10 cellular contexts compared by ENCODE assay signal in genomic region chr5:100889165-100889564, GRCh38. TPM values are rescaled to one million over a fixed set of nuclear protein-coding genes. Genes with fewer than 3 reads are reported as not detected.
A peak's percentile ranks its signal among the peaks of the same experiment; 100 is the strongest.
DNase-seq lines count a peak whose midpoint lies in the region; ATAC-seq lines count a peak whose summit lies in the region.
"Had no signal": no experiment of that assay in that cellular context is flagged by ENCODE, and none has a peak within 500 bp of the region (broad histone marks: within the 10 kb centered on the region; RNA-seq: fewer than 3 reads in every experiment).

No MANE protein-coding gene starts in this region.

- H3K9me3 Mint-ChIP-seq in activated T-cell treated with anti-CD3 and anti-CD28 coated beads, Interleukin-2, amount 50 U/mL, for 4 hours, result no peaks in the 10 kb centered on the region
- H3K9me3 Mint-ChIP-seq in T-cell, result peaks cover 0 to under 1% (median 0%) of the 10 kb centered on the region in 3 donors
- peaks cover 3% of the 10 kb centered on the region for H3K9me3 Mint-ChIP-seq in stimulated activated naive CD8-positive, alpha-beta T cell treated with anti-CD3 and anti-CD28 coated beads, Interleukin-15, Interleukin-2, amounts not matched to agents 100 ng/mL and 50 ng/mL, for 24 hours

- peak overlapping the region; percentile 62 for H3K4me3 Mint-ChIP-seq in activated T-cell treated with anti-CD3 and anti-CD28 coated beads, Interleukin-2, amount 50 U/mL, for 4 hours
- H3K4me3 Mint-ChIP-seq in T-cell, result peak overlapping the region; percentile 64 to 70 (median 68)
- peak overlapping the region; percentile 72 for H3K4me3 Mint-ChIP-seq in stimulated activated naive CD8-positive, alpha-beta T cell treated with anti-CD3 and anti-CD28 coated beads, Interleukin-15, Interleukin-2, amounts not matched to agents 100 ng/mL and 50 ng/mL, for 24 hours

- peaks cover 19% of the 10 kb centered on the region for H3K36me3 Mint-ChIP-seq in activated T-cell treated with anti-CD3 and anti-CD28 coated beads, Interleukin-2, amount 50 U/mL, for 4 hours (ENCODE audit: insufficient read depth)
- peaks cover 24% of the 10 kb centered on the region for H3K36me3 Mint-ChIP-seq in T-cell
- peaks cover 61% of the 10 kb centered on the region for H3K36me3 Mint-ChIP-seq in stimulated activated naive CD8-positive, alpha-beta T cell treated with anti-CD3 and anti-CD28 coated beads, Interleukin-15, Interleukin-2, amounts not matched to agents 100 ng/mL and 50 ng/mL, for 24 hours (ENCODE audit: low read depth)

- POLR2A ChIA-PET in T-cell (lab: Charles Lee), result interaction anchor here in 1 of 2 donors (4.8 kb wide), 1 partner anchor 13 kb away, joined by 56 read pairs; the partner anchor contains the start of gene ST8SIA4

- DNase-seq in activated T-cell treated with anti-CD3 and anti-CD28 coated beads, Interleukin-2, amount 50 U/mL, for 4 hours, result no peak
- DNase-seq in activated T-cell treated with anti-CD3 and anti-CD28 coated beads for 4 hours (no peak), T-cell (peak in 3 of 34 experiments; percentile 5 to 12 (median 8)), NOMO-1 treated with DMSO at 0.1 percent for 48 hours (lab: John Stamatoyannopoulos, UW; ENCODE audit: unreplicated experiment) (no peak), NCI-H82 treated with DMSO at 0.1 percent for 48 hours (lab: John Stamatoyannopoulos, UW; ENCODE audit: unreplicated experiment) (no peak)
- DNase-seq in stimulated activated CD4-positive, alpha-beta T cell treated with anti-CD3 and anti-CD28 coated beads, Interleukin-15, amount 100 ng/mL, for 24 hours, result no peak
- DNase-seq: NCI-H2107; stimulated activated CD8-positive, alpha-beta memory T cell treated with anti-CD3 and anti-CD28 coated beads, Interleukin-4, amount 100 ng/mL, for 48 hours had no signal

- peak; percentile 58 to 69 for ATAC-seq in activated T-cell treated with anti-CD3 and anti-CD28 coated beads, Interleukin-2, amount 50 U/mL, for 4 hours
- ATAC-seq in HG02981 (IDR thresholded peaks at IDR 0.05; ENCODE audit: unreplicated experiment) (peak; percentile 66), T-cell (replicated peaks in 1 of 4) (peak; percentile 84 to 97 (median 93))

- H3K27me3 Mint-ChIP-seq in activated T-cell treated with anti-CD3 and anti-CD28 coated beads, Interleukin-2, amount 50 U/mL, for 4 hours (ENCODE audit: low read depth), result no peaks in the 10 kb centered on the region
- no peaks in the 10 kb centered on the region for H3K27me3 Mint-ChIP-seq in T-cell
- no peaks in the 10 kb centered on the region for H3K27me3 Mint-ChIP-seq in stimulated activated naive CD8-positive, alpha-beta T cell treated with anti-CD3 and anti-CD28 coated beads, Interleukin-15, Interleukin-2, amounts not matched to agents 100 ng/mL and 50 ng/mL, for 24 hours

- H3K27ac Mint-ChIP-seq in T-cell, result peak overlapping the region; percentile 83 to 88
- H3K27ac Mint-ChIP-seq in stimulated activated naive CD8-positive, alpha-beta T cell treated with anti-CD3 and anti-CD28 coated beads, Interleukin-15, Interleukin-2, amounts not matched to agents 100 ng/mL and 50 ng/mL, for 24 hours, result peak overlapping the region; percentile 84

- H3K4me1 Mint-ChIP-seq in activated T-cell treated with anti-CD3 and anti-CD28 coated beads, Interleukin-2, amount 50 U/mL, for 4 hours (ENCODE audit: low read depth), result peaks cover 64% of the 10 kb centered on the region
- H3K4me1 Mint-ChIP-seq in T-cell, result peaks cover 65 to 72% (median 66%) of the 10 kb centered on the region in 3 donors
- H3K4me1 Mint-ChIP-seq in stimulated activated naive CD8-positive, alpha-beta T cell treated with anti-CD3 and anti-CD28 coated beads, Interleukin-15, Interleukin-2, amounts not matched to agents 100 ng/mL and 50 ng/mL, for 24 hours (ENCODE audit: low read depth), result peaks cover 74% of the 10 kb centered on the region

- CTCF ChIA-PET in T-cell (lab: Charles Lee), result interaction anchor here in 1 of 2 donors (5.1 kb wide), 1 partner anchor 12 kb away, joined by 49 read pairs; the partner anchor contains the start of gene ST8SIA4

RNA-seq across cellular contexts. Expression of gene ST8SIA4, which starts 13.9 kb away (rescaled TPM):
- total RNA-seq in activated T-cell treated with anti-CD3 and anti-CD28 coated beads, Interleukin-2, amount 50 U/mL, for 4 hours, result 10 to 100 TPM; 27.2 to 38.4 (median 36.9) TPM
- 10 to 100 TPM; 27.0 to 36.9 (median 28.8) TPM for total RNA-seq in T-cell
